36 cellular contexts compared by ENCODE assay signal in genomic region chr7:97064020-97064419, GRCh38. TPM values are rescaled to one million over a fixed set of nuclear protein-coding genes. Genes with fewer than 3 reads are reported as not detected.
"Had no signal": no experiment of that assay in that cellular context is flagged by ENCODE, and none has a peak within 500 bp of the region (broad histone marks: within the 10 kb centered on the region; RNA-seq: fewer than 3 reads in every experiment).

No MANE protein-coding gene starts in this region.

- DNase-seq: activated effector memory CD4-positive, alpha-beta T cell treated with anti-CD3 and anti-CD28 coated beads, Interleukin-2, amount 50 U/mL, for 16 hours; activated effector memory CD4-positive, alpha-beta T cell treated with Interleukin-2 at 50 U/mL for 16 hours; activated gamma-delta T cell; activated gamma-delta T cell treated with Interleukin-2 at 50 U/mL for 16 hours; activated naive CD4-positive, alpha-beta T cell; activated naive CD4-positive, alpha-beta T cell treated with anti-CD3 and anti-CD28 coated beads for 36 hours; activated naive CD4-positive, alpha-beta T cell treated with anti-CD3 and anti-CD28 coated beads, Interleukin-2, amount 10 ng/mL, durations not matched to agents 7 days and 5 days; activated naive CD4-positive, alpha-beta T cell treated with anti-CD3 and anti-CD28 coated beads, Interleukin-2, amount 50 U/mL, for 16 hours; activated naive CD4-positive, alpha-beta T cell treated with Interleukin-2 at 50 U/mL for 16 hours; activated naive CD8-positive, alpha-beta T cell treated with anti-CD3 and anti-CD28 coated beads for 36 hours; activated naive CD8-positive, alpha-beta T cell treated with anti-CD3 and anti-CD28 coated beads, Interleukin-2, amount 10 ng/mL, durations not matched to agents 7 days and 5 days; activated naive CD8-positive, alpha-beta T cell treated with anti-CD3 and anti-CD28 coated beads, Interleukin-2, amount 50 U/mL, for 24 hours; activated T-cell treated with anti-CD3 and anti-CD28 coated beads, Interleukin-2, amount 50 U/mL, for 48 hours; activated T-cell treated with anti-CD3 and anti-CD28 coated beads, Interleukin-2, amount 50 U/mL, for 72 hours; adrenal gland; amniotic stem cell; amygdala; anterior cingulate cortex; aorta; body of pancreas; brain microvascular endothelial cell; caudate nucleus; central memory CD4-positive, alpha-beta T cell; cerebellar nuclear complex; colonic mucosa had no signal

- H3K4me1 ChIP-seq: adrenal gland, ascending aorta, body of pancreas, breast epithelium, colonic mucosa had no signal

- H3K36me3 ChIP-seq: adrenal gland, ascending aorta, brain microvascular endothelial cell, breast epithelium, cardiac muscle cell, colonic mucosa had no signal

- H3K9me3 ChIP-seq: adrenal gland, body of pancreas, colonic mucosa had no signal

- ATAC-seq: activated naive CD4-positive, alpha-beta T cell treated with anti-CD3 and anti-CD28 coated beads, Interleukin-2, amount 50 U/mL, for 72 hours; activated naive CD8-positive, alpha-beta T cell treated with anti-CD3 and anti-CD28 coated beads, Interleukin-2, amount 50 U/mL, for 24 hours; activated T-cell treated with anti-CD3 and anti-CD28 coated beads, Interleukin-2, amount 50 U/mL, for 72 hours; activated T-helper 17 cell treated with anti-CD3 and anti-CD28 coated beads, Interleukin-2, amount 50 U/mL, for 72 hours; body of pancreas had no signal

- H3K27ac ChIP-seq: adrenal gland, ascending aorta, body of pancreas, brain microvascular endothelial cell, breast epithelium, cardiac muscle cell, colonic mucosa had no signal

- H3K27me3 ChIP-seq: adrenal gland, ascending aorta, body of pancreas, brain microvascular endothelial cell, breast epithelium, cardiac muscle cell, colonic mucosa had no signal

- H3K4me3 ChIP-seq: adrenal gland, ascending aorta, body of pancreas, breast epithelium, cardiac muscle cell, colonic mucosa had no signal

RNA-seq across cellular contexts. Expression of gene DLX5, which starts 39.4 kb away (rescaled TPM):
- total RNA-seq: activated naive CD4-positive, alpha-beta T cell treated with anti-CD3 and anti-CD28 coated beads for 36 hours; activated naive CD4-positive, alpha-beta T cell treated with anti-CD3 and anti-CD28 coated beads, Interleukin-2, amount 50 U/mL, for 72 hours; activated naive CD8-positive, alpha-beta T cell treated with anti-CD3 and anti-CD28 coated beads for 36 hours; activated naive CD8-positive, alpha-beta T cell treated with anti-CD3 and anti-CD28 coated beads, Interleukin-2, amount 10 ng/mL, durations not matched to agents 7 days and 5 days; activated T-cell treated with anti-CD3 and anti-CD28 coated beads, Interleukin-2, amount 50 U/mL, for 72 hours; activated T-helper 1 cell treated with anti-CD3 and anti-CD28 coated beads, Interleukin-12 subunit alpha, Interleukin-12 subunit beta, Interleukin-2, Interleukin-4 antibody, amounts not matched to agents 30 ng/mL and 10 ng/mL and 1 ng/mL, durations not matched to agents 14 hours and 24 hours and 36 hours; activated T-helper 17 cell treated with anti-CD3 and anti-CD28 coated beads, Interleukin-2, amount 50 U/mL, for 72 hours; activated T-helper 2 cell treated with anti-CD3 and anti-CD28 coated beads, Interferon-gamma antibody, Interleukin-2, Interleukin-4, amounts not matched to agents 10 μg/mL and 5 μg/mL and 100 μg/mL, durations not matched to agents 14 hours and 24 hours and 36 hours; ascending aorta; body of pancreas; breast epithelium; bronchial epithelial cell; cardiac muscle cell; cerebellum; colonic mucosa had no signal

RNA-seq across cellular contexts. Expression of gene SDHAF3, which starts 53.5 kb away (rescaled TPM):
- total RNA-seq: ascending aorta had no signal

RNA-seq across cellular contexts. Expression of gene DLX6, which starts 58.7 kb away (rescaled TPM):
- total RNA-seq: activated naive CD4-positive, alpha-beta T cell treated with anti-CD3 and anti-CD28 coated beads for 36 hours; activated naive CD4-positive, alpha-beta T cell treated with anti-CD3 and anti-CD28 coated beads, Interleukin-2, amount 50 U/mL, for 72 hours; activated naive CD8-positive, alpha-beta T cell treated with anti-CD3 and anti-CD28 coated beads for 36 hours; activated naive CD8-positive, alpha-beta T cell treated with anti-CD3 and anti-CD28 coated beads, Interleukin-2, amount 10 ng/mL, durations not matched to agents 7 days and 5 days; activated T-cell treated with anti-CD3 and anti-CD28 coated beads, Interleukin-2, amount 50 U/mL, for 72 hours; activated T-helper 1 cell treated with anti-CD3 and anti-CD28 coated beads, Interleukin-12 subunit alpha, Interleukin-12 subunit beta, Interleukin-2, Interleukin-4 antibody, amounts not matched to agents 30 ng/mL and 10 ng/mL and 1 ng/mL, durations not matched to agents 14 hours and 24 hours and 36 hours; activated T-helper 17 cell treated with anti-CD3 and anti-CD28 coated beads, Interleukin-2, amount 50 U/mL, for 72 hours; activated T-helper 2 cell treated with anti-CD3 and anti-CD28 coated beads, Interferon-gamma antibody, Interleukin-2, Interleukin-4, amounts not matched to agents 10 μg/mL and 5 μg/mL and 100 μg/mL, durations not matched to agents 14 hours and 24 hours and 36 hours; ascending aorta; body of pancreas; bronchial epithelial cell; cardiac muscle cell; cardiac septum; cerebellum; chondrocyte; colonic mucosa had no signal
